Comparison of ENCODE assay signal across 9 cellular contexts in the genomic region with DNA sequence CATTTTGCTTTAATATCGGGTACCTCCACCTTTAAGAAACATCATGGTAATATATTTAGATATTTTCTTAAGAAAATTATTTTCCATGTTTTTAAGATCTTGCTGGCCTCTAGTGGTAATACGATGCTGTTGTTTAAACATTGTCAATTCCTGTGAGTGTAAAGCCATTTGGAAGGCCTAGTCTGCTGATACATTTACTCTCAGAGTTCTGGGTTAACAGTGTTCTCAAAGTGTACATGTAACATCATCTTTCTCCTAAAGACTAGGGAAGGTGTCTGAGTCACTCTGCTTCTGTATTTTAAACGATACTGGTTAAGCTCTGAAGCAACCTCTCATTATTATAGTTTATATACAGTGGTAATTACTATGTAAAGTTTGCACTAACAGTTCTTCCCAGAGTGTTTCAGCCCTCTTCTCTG.
A peak's percentile ranks its signal among the peaks of the same experiment; 100 is the strongest.
DNase-seq lines count a peak whose midpoint lies in the region; ATAC-seq and TF ChIP-seq lines count a peak whose summit lies in the region.
"Had no signal": no experiment of that assay in that cellular context is flagged by ENCODE, and none has a peak within 500 bp of the region (broad histone marks: within the 10 kb centered on the region; RNA-seq: fewer than 3 reads in every experiment).

No MANE protein-coding gene starts in this region.

- H3K4me1 ChIP-seq in SJSA1 (replicated peaks) (peaks cover 29% of the 10 kb centered on the region), thyroid gland (peaks cover 0 to 4% of the 10 kb centered on the region in 2 donors)

- peak; percentile 10 for DNase-seq in NCI-H82 (lab: John Stamatoyannopoulos, UW)
- DNase-seq in NCI-H82 treated with DMSO at 0.1 percent for 48 hours (lab: John Stamatoyannopoulos, UW; ENCODE audit: unreplicated experiment) = no peak
- no peak for DNase-seq in SJSA1 (ENCODE audit: low read depth in 1 of 2, low spot score in 2 of 2)
- DNase-seq in glomerular visceral epithelial cell (ENCODE audit: extremely low spot score) = peak; percentile 45
- no peak for DNase-seq in thyroid gland
- no peak for DNase-seq in middle frontal gyrus (ENCODE audit: extremely low spot score, low spot score)
- no peak for DNase-seq in SK-N-DZ (ENCODE audit: low spot score)
- DNase-seq: activated B cell treated with CpG ODN at 0.5 μM for 24 hours had no signal

- H3K27ac ChIP-seq in SJSA1 (peak overlapping the region; percentile 78), thyroid gland (no peak overlapping the region)

- TF ChIP-seq CTCF in thyroid gland (IDR thresholded peaks at IDR 0.05) = peak in 5 of 6 experiments; percentile 23 to 53 (median 46)

- intact Hi-C loops in thyroid gland (cut with DNase I) = no loop called here

- TF ChIP-seq POLR2A in thyroid gland (IDR thresholded peaks at IDR 0.05) = no peak

- H3K4me3 ChIP-seq in SJSA1 (no peak overlapping the region), thyroid gland (replicated peaks in 1 of 3) (no peak overlapping the region)

- no peaks in the 10 kb centered on the region for H3K27me3 ChIP-seq in SJSA1 (replicated peaks)
- no peaks in the 10 kb centered on the region for H3K27me3 ChIP-seq in thyroid gland

- no peaks in the 10 kb centered on the region for H3K9me3 ChIP-seq in SJSA1 (replicated peaks)
- no peaks in the 10 kb centered on the region for H3K9me3 ChIP-seq in thyroid gland

- 36% methylated on average over 3 of the region's 3 CpGs for WGBS in thyroid gland, 2 donors

- no peak for ATAC-seq in GM21423 (IDR thresholded peaks at IDR 0.05; ENCODE audit: unreplicated experiment)

- H3K36me3 ChIP-seq in SJSA1 (peaks cover 9% of the 10 kb centered on the region), thyroid gland (no peaks in the 10 kb centered on the region)

Comparison
In these comparisons a context has a peak if more than half of its experiments do, and no peak if none do; other contexts are left out.
1. DNase-seq: peak in NCI-H82 (single experiment) and glomerular visceral epithelial cell (single experiment); none in NCI-H82 treated with DMSO at 0.1 percent for 48 hours (single experiment), SJSA1 (0 of 2), thyroid gland (0 of 2), middle frontal gyrus (single experiment) and SK-N-DZ (single experiment).